Comparison of ENCODE assay signal across 7 cellular contexts in genomic region chr14:25833341-25834121, GRCh38.
DNase-seq lines count a peak whose midpoint lies in the region; ATAC-seq and TF ChIP-seq lines count a peak whose summit lies in the region.

No MANE protein-coding gene starts in this region.

- peak; percentile 59 to 74 (median 70) for TF ChIP-seq CTCF in nephron (IDR thresholded peaks at IDR 0.05; ENCODE audit: unreplicated experiment in 3 of 3)

- DNase-seq in HT-29 (ENCODE audit: low spot score) (peak; percentile 54), NCI-H2227 treated with DMSO at 0.1 percent for 48 hours (lab: John Stamatoyannopoulos, UW) (peak; percentile 65), caudate nucleus (lab: John Stamatoyannopoulos, UW) (peak in 48 of 61 donors; percentile 1 to 81 (median 22))

- peak overlapping the region; percentile 65 to 78 (median 70) for H3K27ac Mint-ChIP-seq in nephron

- ATAC-seq in HG03139 (IDR thresholded peaks at IDR 0.05; ENCODE audit: unreplicated experiment), result no peak
- no peak for ATAC-seq in HG02840 (IDR thresholded peaks at IDR 0.05; ENCODE audit: low FRiP score, unreplicated experiment)
- ATAC-seq in HG03045 (IDR thresholded peaks at IDR 0.05; ENCODE audit: unreplicated experiment), result no peak

- no peak overlapping the region for H3K4me3 Mint-ChIP-seq in nephron

- no peaks in the 10 kb centered on the region for H3K9me3 Mint-ChIP-seq in nephron

- no peak overlapping the region for H3K27ac ChIP-seq in caudate nucleus (ENCODE audit: low read depth, low read length)

- no peaks in the 10 kb centered on the region for H3K36me3 Mint-ChIP-seq in nephron (ENCODE audit: low read depth)

- H3K4me1 Mint-ChIP-seq in nephron, result peaks cover 24% of the 10 kb centered on the region

- no peaks in the 10 kb centered on the region for H3K27me3 Mint-ChIP-seq in nephron (ENCODE audit: low read depth)
